Comparison of ENCODE assay signal across 38 cellular contexts in genomic region chr5:120632430-120632829, GRCh38.
"Had no signal": no experiment of that assay in that cellular context is flagged by ENCODE, and none has a peak within 500 bp of the region (broad histone marks: within the 10 kb centered on the region; RNA-seq: fewer than 3 reads in every experiment).

No MANE protein-coding gene starts in this region.

- H3K36me3 Mint-ChIP-seq: activated naive CD4-positive, alpha-beta T cell treated with anti-CD3 and anti-CD28 coated beads, Interleukin-2, amount 10 ng/mL, durations not matched to agents 7 days and 5 days; activated naive CD4-positive, alpha-beta T cell treated with anti-CD3 and anti-CD28 coated beads, Interleukin-2, amount 50 U/mL, for 24 hours; activated naive CD4-positive, alpha-beta T cell treated with anti-CD3 and anti-CD28 coated beads, Interleukin-2, amount 50 U/mL, for 72 hours; activated naive CD8-positive, alpha-beta T cell; activated naive CD8-positive, alpha-beta T cell treated with anti-CD3 and anti-CD28 coated beads, Interleukin-2, amount 10 ng/mL, durations not matched to agents 7 days and 5 days; brain had no signal

- H3K9me3 Mint-ChIP-seq: activated T-helper 1 cell treated with anti-CD3 and anti-CD28 coated beads, Interleukin-12 subunit alpha, Interleukin-12 subunit beta, Interleukin-2, Interleukin-4 antibody, amounts not matched to agents 30 ng/mL and 10 ng/mL and 1 ng/mL, durations not matched to agents 14 hours and 24 hours and 36 hours had no signal

- H3K27ac ChIP-seq: adrenal gland, ascending aorta, body of pancreas, brain microvascular endothelial cell, breast epithelium, cardiac muscle cell had no signal

- H3K27ac Mint-ChIP-seq: activated naive CD4-positive, alpha-beta T cell treated with anti-CD3 and anti-CD28 coated beads for 36 hours; activated naive CD4-positive, alpha-beta T cell treated with anti-CD3 and anti-CD28 coated beads, Interleukin-2, amount 10 ng/mL, durations not matched to agents 7 days and 5 days; activated naive CD4-positive, alpha-beta T cell treated with anti-CD3 and anti-CD28 coated beads, Interleukin-2, amount 50 U/mL, for 24 hours; activated naive CD4-positive, alpha-beta T cell treated with anti-CD3 and anti-CD28 coated beads, Interleukin-2, amount 50 U/mL, for 72 hours; activated naive CD8-positive, alpha-beta T cell; activated naive CD8-positive, alpha-beta T cell treated with anti-CD3 and anti-CD28 coated beads, Interleukin-2, amount 10 ng/mL, durations not matched to agents 7 days and 5 days; activated T-cell treated with anti-CD3 and anti-CD28 coated beads, Interleukin-2, amount 50 U/mL, for 24 hours; activated T-cell treated with anti-CD3 and anti-CD28 coated beads, Interleukin-2, amount 50 U/mL, for 72 hours; activated T-helper 1 cell treated with anti-CD3 and anti-CD28 coated beads, Interleukin-12 subunit alpha, Interleukin-12 subunit beta, Interleukin-2, Interleukin-4 antibody, amounts not matched to agents 30 ng/mL and 10 ng/mL and 1 ng/mL, durations not matched to agents 14 hours and 24 hours and 36 hours; activated T-helper 17 cell treated with anti-CD3 and anti-CD28 coated beads, Interleukin-2, amount 50 U/mL, for 72 hours; activated T-helper 2 cell treated with anti-CD3 and anti-CD28 coated beads, Interferon-gamma antibody, Interleukin-2, Interleukin-4, amounts not matched to agents 10 μg/mL and 5 μg/mL and 100 μg/mL, durations not matched to agents 14 hours and 24 hours and 36 hours; brain had no signal

- DNase-seq: activated effector memory CD4-positive, alpha-beta T cell treated with anti-CD3 and anti-CD28 coated beads, Interleukin-2, amount 50 U/mL, for 16 hours; activated effector memory CD4-positive, alpha-beta T cell treated with Interleukin-2 at 50 U/mL for 16 hours; activated gamma-delta T cell; activated gamma-delta T cell treated with Interleukin-2 at 50 U/mL for 16 hours; activated naive CD4-positive, alpha-beta T cell; activated naive CD4-positive, alpha-beta T cell treated with anti-CD3 and anti-CD28 coated beads for 36 hours; activated naive CD4-positive, alpha-beta T cell treated with anti-CD3 and anti-CD28 coated beads, Interleukin-2, amount 10 ng/mL, durations not matched to agents 7 days and 5 days; activated naive CD4-positive, alpha-beta T cell treated with anti-CD3 and anti-CD28 coated beads, Interleukin-2, amount 50 U/mL, for 16 hours; activated naive CD4-positive, alpha-beta T cell treated with Interleukin-2 at 50 U/mL for 16 hours; activated naive CD8-positive, alpha-beta T cell treated with anti-CD3 and anti-CD28 coated beads, Interleukin-2, amount 10 ng/mL, durations not matched to agents 7 days and 5 days; activated T-cell treated with anti-CD3 and anti-CD28 coated beads, Interleukin-2, amount 50 U/mL, for 1 hour; activated T-cell treated with anti-CD3 and anti-CD28 coated beads, Interleukin-2, amount 50 U/mL, for 24 hours; activated T-cell treated with anti-CD3 and anti-CD28 coated beads, Interleukin-2, amount 50 U/mL, for 4 hours; activated T-cell treated with anti-CD3 and anti-CD28 coated beads, Interleukin-2, amount 50 U/mL, for 48 hours; activated T-cell treated with anti-CD3 and anti-CD28 coated beads, Interleukin-2, amount 50 U/mL, for 72 hours; adrenal gland; amniotic stem cell; amygdala; anterior cingulate cortex; body of pancreas; brain microvascular endothelial cell; caudate nucleus; central memory CD4-positive, alpha-beta T cell; cerebellar nuclear complex had no signal

- H3K27me3 Mint-ChIP-seq: activated naive CD4-positive, alpha-beta T cell treated with anti-CD3 and anti-CD28 coated beads, Interleukin-2, amount 10 ng/mL, durations not matched to agents 7 days and 5 days; activated naive CD4-positive, alpha-beta T cell treated with anti-CD3 and anti-CD28 coated beads, Interleukin-2, amount 50 U/mL, for 24 hours; activated naive CD8-positive, alpha-beta T cell; activated naive CD8-positive, alpha-beta T cell treated with anti-CD3 and anti-CD28 coated beads, Interleukin-2, amount 10 ng/mL, durations not matched to agents 7 days and 5 days; activated T-cell treated with anti-CD3 and anti-CD28 coated beads, Interleukin-2, amount 50 U/mL, for 24 hours; activated T-helper 17 cell treated with anti-CD3 and anti-CD28 coated beads, Interleukin-2, amount 50 U/mL, for 72 hours; brain; central memory CD8-positive, alpha-beta T cell had no signal

- H3K27me3 ChIP-seq: adrenal gland, ascending aorta, body of pancreas, brain microvascular endothelial cell, breast epithelium, cardiac muscle cell had no signal

- H3K4me1 Mint-ChIP-seq: activated naive CD4-positive, alpha-beta T cell treated with anti-CD3 and anti-CD28 coated beads, Interleukin-2, amount 10 ng/mL, durations not matched to agents 7 days and 5 days; activated naive CD4-positive, alpha-beta T cell treated with anti-CD3 and anti-CD28 coated beads, Interleukin-2, amount 50 U/mL, for 24 hours; activated naive CD8-positive, alpha-beta T cell treated with anti-CD3 and anti-CD28 coated beads, Interleukin-2, amount 10 ng/mL, durations not matched to agents 7 days and 5 days; activated T-helper 17 cell treated with anti-CD3 and anti-CD28 coated beads, Interleukin-2, amount 50 U/mL, for 72 hours; central memory CD8-positive, alpha-beta T cell had no signal

- H3K9me3 ChIP-seq: adrenal gland, ascending aorta, body of pancreas, breast epithelium had no signal

- FAIRE-seq: astrocyte, bronchial epithelial cell, colon had no signal

- ATAC-seq: activated naive CD4-positive, alpha-beta T cell treated with anti-CD3 and anti-CD28 coated beads, Interleukin-2, amount 50 U/mL, for 72 hours; activated T-cell treated with anti-CD3 and anti-CD28 coated beads, Interleukin-2, amount 50 U/mL, for 4 hours; activated T-cell treated with anti-CD3 and anti-CD28 coated beads, Interleukin-2, amount 50 U/mL, for 72 hours; activated T-helper 17 cell treated with anti-CD3 and anti-CD28 coated beads, Interleukin-2, amount 50 U/mL, for 72 hours; body of pancreas had no signal

- H3K4me1 ChIP-seq: adrenal gland, ascending aorta, body of pancreas, breast epithelium had no signal

- H3K4me3 ChIP-seq: adrenal gland, ascending aorta, body of pancreas, breast epithelium, cardiac muscle cell had no signal

- H3K36me3 ChIP-seq: adrenal gland, ascending aorta, brain microvascular endothelial cell, breast epithelium, cardiac muscle cell had no signal

- H3K4me3 Mint-ChIP-seq: activated naive CD4-positive, alpha-beta T cell treated with anti-CD3 and anti-CD28 coated beads for 36 hours; activated naive CD4-positive, alpha-beta T cell treated with anti-CD3 and anti-CD28 coated beads, Interleukin-2, amount 10 ng/mL, durations not matched to agents 7 days and 5 days; activated naive CD4-positive, alpha-beta T cell treated with anti-CD3 and anti-CD28 coated beads, Interleukin-2, amount 50 U/mL, for 24 hours; activated naive CD8-positive, alpha-beta T cell; activated naive CD8-positive, alpha-beta T cell treated with anti-CD3 and anti-CD28 coated beads, Interleukin-2, amount 10 ng/mL, durations not matched to agents 7 days and 5 days; activated T-cell treated with anti-CD3 and anti-CD28 coated beads, Interleukin-2, amount 50 U/mL, for 24 hours; activated T-cell treated with anti-CD3 and anti-CD28 coated beads, Interleukin-2, amount 50 U/mL, for 4 hours; activated T-cell treated with anti-CD3 and anti-CD28 coated beads, Interleukin-2, amount 50 U/mL, for 72 hours; activated T-helper 1 cell treated with anti-CD3 and anti-CD28 coated beads, Interleukin-12 subunit alpha, Interleukin-12 subunit beta, Interleukin-2, Interleukin-4 antibody, amounts not matched to agents 30 ng/mL and 10 ng/mL and 1 ng/mL, durations not matched to agents 14 hours and 24 hours and 36 hours; activated T-helper 17 cell treated with anti-CD3 and anti-CD28 coated beads, Interleukin-2, amount 50 U/mL, for 72 hours; brain; central memory CD8-positive, alpha-beta T cell had no signal
